Comparison of ENCODE assay signal across 1 cellular context in the genomic region with DNA sequence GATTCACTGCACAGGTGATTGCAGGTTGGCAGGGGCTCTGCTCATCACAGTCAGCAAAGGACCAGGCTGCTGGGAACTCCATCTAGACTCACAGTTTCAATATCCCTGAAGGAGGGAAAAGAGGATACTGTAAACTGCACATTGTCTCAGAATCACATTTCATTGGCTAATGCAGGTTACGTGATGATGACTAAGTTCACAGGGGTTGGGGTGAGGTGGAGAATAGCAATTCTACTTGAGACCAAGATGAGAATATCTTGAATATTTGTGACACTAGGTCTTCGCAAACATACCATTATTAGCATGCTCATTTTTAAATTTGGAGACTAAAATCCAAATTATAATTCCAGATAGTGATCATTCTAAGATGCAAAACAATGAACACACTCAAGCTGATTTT.
TF ChIP-seq lines count a peak whose summit lies in the region.

No MANE protein-coding gene starts in this region.

TF ChIP-seq in IMR-90, 13 proteins besides CTCF, POLR2A, EP300 and RAD21 (continued from another document):
- TF ChIP-seq FOS (IDR thresholded peaks at IDR 0.05; ENCODE audit: low read depth, low read length) (no peak), MAFK (IDR thresholded peaks at IDR 0.05; ENCODE audit: low read depth, low read length) (no peak), NFE2L2 (IDR thresholded peaks at IDR 0.05; ENCODE audit: low read depth, low read length) (no peak), MAZ (IDR thresholded peaks at IDR 0.05; ENCODE audit: borderline replicate concordance, low read depth, low read length) (no peak), MXI1 (IDR thresholded peaks at IDR 0.05; ENCODE audit: borderline replicate concordance, low read depth, low read length) (no peak), BHLHE40 (IDR thresholded peaks at IDR 0.05; ENCODE audit: low read depth, low read length) (no peak), CHD1 (IDR thresholded peaks at IDR 0.05; ENCODE audit: low read depth, low read length) (no peak), RFX5 (IDR thresholded peaks at IDR 0.05; ENCODE audit: low read depth, low read length) (no peak), ELK1 (IDR thresholded peaks at IDR 0.05; ENCODE audit: borderline replicate concordance, low read depth, low read length) (no peak), USF2 (IDR thresholded peaks at IDR 0.05; ENCODE audit: low read depth, low read length) (no peak), SMC3 (IDR thresholded peaks at IDR 0.05; ENCODE audit: low read depth, low read length) (no peak)
